In genomic region chr15:72068826-72069225, GRCh38 we compare ENCODE assay signal across 23 cellular contexts. TPM values are rescaled to one million over a fixed set of nuclear protein-coding genes. Genes with fewer than 3 reads are reported as not detected.
DNase-seq lines count a peak whose midpoint lies in the region; ATAC-seq and TF ChIP-seq lines count a peak whose summit lies in the region.
"Had no signal": no experiment of that assay in that cellular context is flagged by ENCODE, and none has a peak within 500 bp of the region (broad histone marks: within the 10 kb centered on the region; RNA-seq: fewer than 3 reads in every experiment).

No MANE protein-coding gene starts in this region.

- in situ Hi-C loops in Panc1 (cut with HindIII; ENCODE audit: low pct_unique_long_range_greater_than_20kb, low sequenced_read_pairs) = no loop called here

- H3K4me1 ChIP-seq in Panc1 (ENCODE audit: control insufficient read depth, insufficient read depth, low read length) (no peaks in the 10 kb centered on the region), A673 (ENCODE audit: insufficient read depth, low read length, poor library complexity, severe bottlenecking) (no peaks in the 10 kb centered on the region), adrenal gland (replicated peaks in 1 of 2) (no peaks in the 10 kb centered on the region)
- H3K4me1 ChIP-seq: SJSA1 had no signal

- peak; percentile 62; the same call in 1 of the 2 replicates for ATAC-seq in Panc1
- peak; percentile 44 for ATAC-seq in left colon
- no peak for ATAC-seq in HG02759 (IDR thresholded peaks at IDR 0.05; ENCODE audit: unreplicated experiment)
- ATAC-seq in GM21737 (IDR thresholded peaks at IDR 0.05; ENCODE audit: unreplicated experiment) = no peak
- ATAC-seq: HCT116, HepG2, K562, PC-3, T-cell had no signal

- DNase-seq in NCI-H526 (lab: John Stamatoyannopoulos, UW) = peak; percentile 11 to 50
- DNase-seq in Panc1 (ENCODE audit: low read depth, low spot score) = no peak
- no peak for DNase-seq in left colon
- no peak for DNase-seq in A673 (ENCODE audit: low spot score)
- no peak for DNase-seq in adrenal gland
- DNase-seq: Calu3, DMS79 treated with DMSO at 0.1 percent for 48 hours, MV-4-11, NCI-H1105, NCI-H1436 treated with DMSO at 0.1 percent for 48 hours, NCI-H187 treated with DMSO at 0.1 percent for 48 hours, NCI-H2107, NCI-H446 treated with DMSO at 0.1 percent for 48 hours, NCI-H69, PC-3, Right ventricle myocardium superior, T-cell had no signal

- H3K4me3 ChIP-seq in Panc1 (ENCODE audit: low read depth in 2 of 2, low read length in 2 of 2) (no peak overlapping the region), A673 (ENCODE audit: low read depth, low read length, poor library complexity, severe bottlenecking) (no peak overlapping the region), adrenal gland (no peak overlapping the region)
- H3K4me3 ChIP-seq: K562, SJSA1 had no signal

- POLR2A ChIA-PET in Panc1 (lab: Charles Lee) = no interaction called here
- POLR2A ChIA-PET in A673 (lab: Charles Lee; ENCODE audit: low non-redundant PET) = interaction anchor here (0.6 kb wide), 1 partner anchor 60 kb away, joined by 4 read pairs; no protein-coding TSS in a partner anchor

- TF ChIP-seq CTCF in Panc1 (IDR thresholded peaks at IDR 0.05) = no peak
- no peak for TF ChIP-seq CTCF in A673 (conservative IDR thresholded peaks at IDR 0.05; ENCODE audit: low read depth, low read length)
- TF ChIP-seq CTCF in adrenal gland (IDR thresholded peaks at IDR 0.05) = no peak

- no peak for TF ChIP-seq POLR2A in adrenal gland (IDR thresholded peaks at IDR 0.05)

- CTCF ChIA-PET in Panc1 (lab: Charles Lee) (no interaction called here), A673 (lab: Charles Lee) (no interaction called here)

- no peaks in the 10 kb centered on the region for H3K9me3 ChIP-seq in Panc1 (ENCODE audit: control insufficient read depth, insufficient read depth, low read depth, low read length)
- no peaks in the 10 kb centered on the region for H3K9me3 ChIP-seq in A673 (ENCODE audit: low read depth, low read length, poor library complexity, severe bottlenecking)
- no peaks in the 10 kb centered on the region for H3K9me3 ChIP-seq in adrenal gland (replicated peaks in 1 of 3)
- H3K9me3 ChIP-seq: SJSA1 had no signal

- BruUV-seq in Panc1 (replicated peaks; lab: Mats Ljungman, UMichigan) (no TSS peak), A673 (replicated peaks; lab: Mats Ljungman, UMichigan) (no TSS peak)

- H3K27ac ChIP-seq in Panc1 (ENCODE audit: low read length) (no peak overlapping the region), A673 (ENCODE audit: low read depth, low read length, poor library complexity, severe bottlenecking) (no peak overlapping the region), adrenal gland (no peak overlapping the region)
- H3K27ac ChIP-seq: SJSA1 had no signal

- no peaks in the 10 kb centered on the region for H3K27me3 ChIP-seq in Panc1 (ENCODE audit: control insufficient read depth, insufficient read depth, low read length)
- no peaks in the 10 kb centered on the region for H3K27me3 ChIP-seq in A673 (replicated peaks; ENCODE audit: insufficient read depth, low read depth, low read length, poor library complexity)
- no peaks in the 10 kb centered on the region for H3K27me3 ChIP-seq in adrenal gland
- H3K27me3 ChIP-seq: SJSA1 had no signal

- intact Hi-C loops in Panc1 (cut with micrococcal nuclease; ENCODE audit: unreplicated experiment) = no loop called here
- intact Hi-C loops in left colon (cut with DNase I, micrococcal nuclease) = no loop called here
- intact Hi-C loops in A673 (cut with micrococcal nuclease; ENCODE audit: unreplicated experiment) = no loop called here
- intact Hi-C loops in adrenal gland (cut with DNase I) = no loop called here

- H3K36me3 ChIP-seq in Panc1 (ENCODE audit: control insufficient read depth, insufficient read depth, low read length) (no peaks in the 10 kb centered on the region), A673 (ENCODE audit: insufficient read depth, low read length, poor library complexity, severe bottlenecking) (no peaks in the 10 kb centered on the region), adrenal gland (replicated peaks in 1 of 2) (no peaks in the 10 kb centered on the region)
- H3K36me3 ChIP-seq: SJSA1 had no signal

RNA-seq across cellular contexts. Expression of gene MYO9A, which starts 49.1 kb away (rescaled TPM):
- total RNA-seq in Panc1 (2021; ENCODE audit: unreplicated experiment) = 41.6 TPM
- polyA plus RNA-seq in Panc1 (2012; ENCODE audit: insufficient read length) = 11.7 TPM
- total RNA-seq in left colon = 10 to 100 TPM; 43.1 to 45.6 TPM
- total RNA-seq in A673 (2021) = 26.3 and 30.1 TPM in 2 replicates
- 10 to 100 TPM; 14.1 to 34.0 (median 23.1) TPM for total RNA-seq in adrenal gland
- polyA plus RNA-seq in adrenal gland = 1 to 10 TPM; 3.0 to 8.6 (median 3.2) TPM

RNA-seq across cellular contexts. Expression of gene SENP8, which starts 49.4 kb away (rescaled TPM):
- 2.9 TPM for total RNA-seq in Panc1 (2021; ENCODE audit: unreplicated experiment)
- polyA plus RNA-seq in Panc1 (2012; ENCODE audit: insufficient read length) = 2.0 TPM
- 1 to 10 TPM; 2.7 to 3.1 TPM for total RNA-seq in left colon
- total RNA-seq in A673 (2021) = 2.0 and 2.8 TPM in 2 replicates
- 1 to 10 TPM; 2.3 to 4.6 (median 3.5) TPM for total RNA-seq in adrenal gland
- 1 to 10 TPM in 2 of 3 donors, under 1 TPM in 1; 0.94 to 6.0 (median 1.1) TPM for polyA plus RNA-seq in adrenal gland

Comparison
In these comparisons a context has a peak if more than half of its experiments do, and no peak if none do; other contexts are left out.
1. DNase-seq: peak in NCI-H526 (2 of 2); none in Panc1 (single experiment), left colon (0 of 2), A673 (single experiment) and adrenal gland (0 of 7).
2. ATAC-seq: peak in Panc1 (single experiment) and left colon (single experiment); none in HG02759 (single experiment) and GM21737 (single experiment).